12 cellular contexts compared by ENCODE assay signal in genomic region chr1:29569971-29570634, GRCh38.
DNase-seq lines count a peak whose midpoint lies in the region; ATAC-seq lines count a peak whose summit lies in the region.
"Had no signal": no experiment of that assay in that cellular context is flagged by ENCODE, and none has a peak within 500 bp of the region (broad histone marks: within the 10 kb centered on the region; RNA-seq: fewer than 3 reads in every experiment).

No MANE protein-coding gene starts in this region.

- no peak for ATAC-seq in HG03354 (IDR thresholded peaks at IDR 0.05; ENCODE audit: poor library complexity, severe bottlenecking, unreplicated experiment)
- ATAC-seq: WTC11 had no signal

- no peak overlapping the region for H3K4me3 Mint-ChIP-seq in activated CD4-positive, alpha-beta memory T cell treated with anti-CD3 and anti-CD28 coated beads, Interleukin-2, amount 10 ng/mL, durations not matched to agents 7 days and 5 days
- H3K4me3 Mint-ChIP-seq: WTC11 had no signal

- H3K4me3 ChIP-seq in MG63: no peak overlapping the region
- H3K4me3 ChIP-seq: colonic mucosa had no signal

- CTCF ChIA-PET in activated CD4-positive, alpha-beta memory T cell treated with anti-CD3 and anti-CD28 coated beads, Interleukin-2, amount 10 ng/mL, durations not matched to agents 7 days and 5 days (lab: Charles Lee): no interaction called here

- H3K4me1 Mint-ChIP-seq in activated CD4-positive, alpha-beta memory T cell treated with anti-CD3 and anti-CD28 coated beads, Interleukin-2, amount 10 ng/mL, durations not matched to agents 7 days and 5 days: peaks cover 2% of the 10 kb centered on the region
- H3K4me1 Mint-ChIP-seq: WTC11 had no signal

- no peak overlapping the region for H3K27ac Mint-ChIP-seq in activated CD4-positive, alpha-beta memory T cell treated with anti-CD3 and anti-CD28 coated beads, Interleukin-2, amount 10 ng/mL, durations not matched to agents 7 days and 5 days
- H3K27ac Mint-ChIP-seq: WTC11 had no signal

- peaks cover 6% of the 10 kb centered on the region for H3K9me3 ChIP-seq in MG63
- H3K9me3 ChIP-seq: colonic mucosa had no signal

- peak; percentile 17 for DNase-seq in COLO829 (ENCODE audit: low spot score)
- DNase-seq in MG63: peak; percentile 90
- peak; percentile 32 for DNase-seq in epidermal melanocyte (ENCODE audit: insufficient read length, low spot score)
- peak; percentile 92 for DNase-seq in myocyte (ENCODE audit: low read depth)
- no peak for DNase-seq in NCI-H748 treated with DMSO at 0.1 percent for 48 hours (lab: John Stamatoyannopoulos, UW)
- no peak for DNase-seq in central memory CD4-positive, alpha-beta T cell
- DNase-seq in activated CD4-positive, alpha-beta memory T cell treated with anti-CD3 and anti-CD28 coated beads, Interleukin-2, amount 10 ng/mL, durations not matched to agents 7 days and 5 days: no peak
- DNase-seq: colonic mucosa; NCI-H1105; stimulated activated CD4-positive, alpha-beta T cell treated with anti-CD3 and anti-CD28 coated beads, Interleukin-4, amount 100 ng/mL, for 4 hours had no signal

- H3K27me3 Mint-ChIP-seq in activated CD4-positive, alpha-beta memory T cell treated with anti-CD3 and anti-CD28 coated beads, Interleukin-2, amount 10 ng/mL, durations not matched to agents 7 days and 5 days: no peaks in the 10 kb centered on the region

- no peaks in the 10 kb centered on the region for H3K36me3 ChIP-seq in MG63
- H3K36me3 ChIP-seq: colonic mucosa had no signal

- POLR2A ChIA-PET in activated CD4-positive, alpha-beta memory T cell treated with anti-CD3 and anti-CD28 coated beads, Interleukin-2, amount 10 ng/mL, durations not matched to agents 7 days and 5 days (lab: Charles Lee): no interaction called here

- H3K36me3 Mint-ChIP-seq in activated CD4-positive, alpha-beta memory T cell treated with anti-CD3 and anti-CD28 coated beads, Interleukin-2, amount 10 ng/mL, durations not matched to agents 7 days and 5 days (ENCODE audit: low read depth): no peaks in the 10 kb centered on the region
- H3K36me3 Mint-ChIP-seq: WTC11 had no signal

- peaks cover 21% of the 10 kb centered on the region for H3K9me3 Mint-ChIP-seq in activated CD4-positive, alpha-beta memory T cell treated with anti-CD3 and anti-CD28 coated beads, Interleukin-2, amount 10 ng/mL, durations not matched to agents 7 days and 5 days

- H3K27me3 ChIP-seq in MG63: no peaks in the 10 kb centered on the region
- H3K27me3 ChIP-seq: colonic mucosa had no signal

Comparison
In these comparisons a context has a peak if more than half of its experiments do, and no peak if none do; other contexts are left out.
1. DNase-seq: peak in COLO829 (single experiment), MG63 (single experiment), epidermal melanocyte (single experiment) and myocyte (single experiment); none in NCI-H748 treated with DMSO at 0.1 percent for 48 hours (single experiment), central memory CD4-positive, alpha-beta T cell (single experiment) and activated CD4-positive, alpha-beta memory T cell treated with anti-CD3 and anti-CD28 coated beads, Interleukin-2, amount 10 ng/mL, durations not matched to agents 7 days and 5 days (single experiment).